ENCODE assay signal across 11 cellular contexts in the genomic region with DNA sequence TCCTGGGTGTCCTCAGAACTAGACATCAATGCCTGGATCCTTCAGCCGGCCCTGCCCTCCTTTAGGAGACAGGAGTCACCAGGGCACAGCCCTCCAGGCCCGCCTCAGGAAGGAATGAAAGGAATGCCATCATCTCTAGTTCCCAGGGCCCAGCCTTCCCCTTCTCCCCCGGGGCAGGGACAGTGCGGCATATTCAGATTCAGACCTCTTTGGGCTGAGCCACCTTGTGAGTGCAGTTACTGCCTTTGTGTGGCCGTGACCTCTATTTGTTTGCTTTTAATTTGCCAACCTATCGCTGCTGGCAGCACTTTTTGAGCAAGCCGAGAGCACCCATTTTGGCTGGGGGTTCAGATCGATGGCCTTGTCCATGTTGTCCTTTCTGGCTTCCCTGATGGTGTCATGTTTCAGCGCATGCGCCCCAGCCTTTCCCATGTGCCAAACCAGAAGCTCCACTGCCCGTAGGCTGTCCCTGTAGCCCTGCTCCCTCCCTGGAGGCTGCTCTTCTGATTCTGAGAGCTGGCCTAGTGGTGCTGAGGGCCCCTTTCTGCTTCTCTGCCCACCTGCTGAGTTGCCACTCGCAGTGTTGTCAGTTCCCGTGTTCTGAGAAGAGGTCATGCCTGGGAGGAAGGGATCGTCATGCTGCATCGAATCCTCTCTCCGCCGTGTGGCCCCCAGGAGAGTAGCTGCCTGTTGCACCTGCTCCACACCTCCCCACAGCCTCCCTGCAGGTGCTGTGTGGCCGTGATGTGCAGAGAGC. TPM values are rescaled to one million over a fixed set of nuclear protein-coding genes. Genes with fewer than 3 reads are reported as not detected.
DNase-seq lines count a peak whose midpoint lies in the region; ATAC-seq, FAIRE-seq and TF ChIP-seq lines count a peak whose summit lies in the region.
"Had no signal": no experiment of that assay in that cellular context is flagged by ENCODE, and none has a peak within 500 bp of the region (broad histone marks: within the 10 kb centered on the region; RNA-seq: fewer than 3 reads in every experiment).

No MANE protein-coding gene starts in this region.

- H3K4me3 ChIP-seq in astrocyte (ENCODE audit: insufficient read depth, low read depth, low read length) = no peak overlapping the region
- H3K4me3 ChIP-seq: tibial artery had no signal

- H3K36me3 ChIP-seq in astrocyte (ENCODE audit: insufficient read depth, low read length) = no peaks in the 10 kb centered on the region

- H3K4me1 ChIP-seq in astrocyte (ENCODE audit: insufficient read depth, low read length) = peaks cover 5% of the 10 kb centered on the region

- H3K4me3 Mint-ChIP-seq in astrocyte (ENCODE audit: unreplicated experiment) = peak overlapping the region; percentile 62
- peak overlapping the region; percentile 77 for H3K4me3 Mint-ChIP-seq in type B pancreatic cell

- H3K4me1 Mint-ChIP-seq in astrocyte (ENCODE audit: low read depth, unreplicated experiment) = peaks cover 8% of the 10 kb centered on the region
- H3K4me1 Mint-ChIP-seq in type B pancreatic cell (ENCODE audit: unreplicated experiment) = peaks cover 27% of the 10 kb centered on the region

- peak overlapping the region; percentile 41 for H3K4me2 ChIP-seq in astrocyte (ENCODE audit: low read length)
- H3K4me2 ChIP-seq: KMS-11 had no signal

- H3K27ac Mint-ChIP-seq in astrocyte (ENCODE audit: unreplicated experiment) (peak overlapping the region; percentile 75), type B pancreatic cell (peak overlapping the region; percentile 97)

- TF ChIP-seq CTCF in astrocyte (IDR thresholded peaks at IDR 0.05; ENCODE audit: insufficient read depth, low read depth, low read length) (no peak), type B pancreatic cell (conservative IDR thresholded peaks at IDR 0.05) (peak; percentile 14)

- ATAC-seq in GM18519 (IDR thresholded peaks at IDR 0.05; ENCODE audit: low FRiP score, unreplicated experiment) = no peak

- no peaks in the 10 kb centered on the region for H4K20me1 ChIP-seq in astrocyte (ENCODE audit: insufficient read depth, low read length)

- H3K79me2 ChIP-seq in astrocyte (ENCODE audit: insufficient read depth, low read length) = no peaks in the 10 kb centered on the region

- DNase-seq in NCI-H748 (lab: John Stamatoyannopoulos, UW; ENCODE audit: unreplicated experiment) (peak; percentile 5), NCI-H748 treated with DMSO at 0.1 percent for 48 hours (lab: John Stamatoyannopoulos, UW) (no peak), astrocyte (ENCODE audit: low read depth) (peak; percentile 20), islet precursor cell (peak; percentile 95), type B pancreatic cell (ENCODE audit: extremely low spot score, unreplicated experiment) (peak; percentile 80), Ammon's horn (ENCODE audit: low spot score) (no peak)
- no peak for DNase-seq in stimulated activated CD4-positive, alpha-beta T cell treated with anti-CD3 and anti-CD28 coated beads, Interleukin-15, amount 100 ng/mL, for 24 hours

- H3K9me3 Mint-ChIP-seq in astrocyte (ENCODE audit: unreplicated experiment) = no peaks in the 10 kb centered on the region
- no peaks in the 10 kb centered on the region for H3K9me3 Mint-ChIP-seq in type B pancreatic cell

- no peak overlapping the region for H3K27ac ChIP-seq in astrocyte (ENCODE audit: low read depth, low read length)

- H2AFZ ChIP-seq in astrocyte (ENCODE audit: low read depth, low read length) = peak overlapping the region; percentile 54

- no peaks in the 10 kb centered on the region for H3K27me3 ChIP-seq in astrocyte (ENCODE audit: insufficient read depth, low read length)
- H3K27me3 ChIP-seq: tibial artery had no signal

- no peak overlapping the region for H3K9ac ChIP-seq in astrocyte (ENCODE audit: low read length)
- H3K9ac ChIP-seq: KMS-11 had no signal

- no peak for FAIRE-seq in astrocyte (lab: Jason Lieb, UNC)
- FAIRE-seq: A204.1 had no signal

- H3K36me3 Mint-ChIP-seq in astrocyte (ENCODE audit: low read depth, unreplicated experiment) (peaks cover 8% of the 10 kb centered on the region), type B pancreatic cell (peaks cover 18% of the 10 kb centered on the region)

- no peaks in the 10 kb centered on the region for H3K9me3 ChIP-seq in astrocyte (ENCODE audit: insufficient read depth, low read depth, low read length)
- H3K9me3 ChIP-seq: tibial artery had no signal

- no peaks in the 10 kb centered on the region for H3K27me3 Mint-ChIP-seq in astrocyte (ENCODE audit: low read depth, unreplicated experiment)
- H3K27me3 Mint-ChIP-seq in type B pancreatic cell = no peaks in the 10 kb centered on the region

RNA-seq across cellular contexts. Expression of a gene that starts 10.9 kb away (rescaled TPM):
- total RNA-seq in astrocyte (2.5 and 3.3 TPM in 2 replicates), type B pancreatic cell (ENCODE audit: low replicate concordance) (6.1 and 8.1 TPM in 2 replicates)

RNA-seq across cellular contexts. Expression of a gene that starts 16.9 kb away (rescaled TPM):
- 5.6 and 6.5 TPM in 2 replicates for total RNA-seq in astrocyte
- 28.3 and 30.8 TPM in 2 replicates for total RNA-seq in type B pancreatic cell (ENCODE audit: low replicate concordance)

RNA-seq across cellular contexts. Expression of a gene that starts 24.9 kb away (rescaled TPM):
- 11.9 and 13.7 TPM in 2 replicates for total RNA-seq in astrocyte
- 16.6 and 17.7 TPM in 2 replicates for total RNA-seq in type B pancreatic cell (ENCODE audit: low replicate concordance)

RNA-seq across cellular contexts. Expression of a gene that starts 37.0 kb away (rescaled TPM):
- 30.7 and 32.8 TPM in 2 replicates for total RNA-seq in astrocyte
- 45.5 and 58.1 TPM in 2 replicates for total RNA-seq in type B pancreatic cell (ENCODE audit: low replicate concordance)

Comparison
In these comparisons a context has a peak if more than half of its experiments do, and no peak if none do; other contexts are left out.
1. DNase-seq: peak in NCI-H748 (single experiment), astrocyte (single experiment), islet precursor cell (single experiment) and type B pancreatic cell (single experiment); none in NCI-H748 treated with DMSO at 0.1 percent for 48 hours (single experiment), Ammon's horn (single experiment) and stimulated activated CD4-positive, alpha-beta T cell treated with anti-CD3 and anti-CD28 coated beads, Interleukin-15, amount 100 ng/mL, for 24 hours (single experiment).